In the genomic region with DNA sequence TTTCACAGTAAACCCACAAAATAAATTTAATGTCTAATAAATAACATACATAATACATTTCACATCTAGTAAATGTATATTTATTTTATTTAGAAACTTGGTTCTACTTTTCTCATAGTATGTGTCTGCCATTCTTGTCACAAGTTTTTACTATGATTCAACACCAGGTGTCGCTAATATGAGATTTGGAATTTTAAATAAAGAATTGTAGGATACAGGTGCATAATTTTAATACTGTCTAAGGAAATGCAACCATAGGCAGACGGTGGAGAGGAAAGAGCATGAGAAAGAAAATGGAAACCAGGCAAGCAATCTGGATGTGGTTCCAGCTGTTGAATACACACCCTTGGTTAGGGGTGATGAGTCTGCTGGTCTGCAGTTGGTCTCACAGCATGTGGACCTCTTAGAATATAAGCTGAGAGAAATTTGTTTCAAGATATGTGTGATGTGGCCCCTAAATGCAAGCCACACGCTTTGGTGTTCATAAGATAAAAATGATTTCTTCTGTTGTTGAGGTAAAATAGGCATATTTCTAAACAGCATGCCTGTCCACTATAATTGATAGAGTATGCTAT, we compare ENCODE assay signal across 1 cellular context.
TF ChIP-seq lines count a peak whose summit lies in the region.

No MANE protein-coding gene starts in this region.

TF ChIP-seq in GM23338, 12 proteins besides CTCF, POLR2A, EP300 and RAD21:
- TF ChIP-seq, protein P1, sequence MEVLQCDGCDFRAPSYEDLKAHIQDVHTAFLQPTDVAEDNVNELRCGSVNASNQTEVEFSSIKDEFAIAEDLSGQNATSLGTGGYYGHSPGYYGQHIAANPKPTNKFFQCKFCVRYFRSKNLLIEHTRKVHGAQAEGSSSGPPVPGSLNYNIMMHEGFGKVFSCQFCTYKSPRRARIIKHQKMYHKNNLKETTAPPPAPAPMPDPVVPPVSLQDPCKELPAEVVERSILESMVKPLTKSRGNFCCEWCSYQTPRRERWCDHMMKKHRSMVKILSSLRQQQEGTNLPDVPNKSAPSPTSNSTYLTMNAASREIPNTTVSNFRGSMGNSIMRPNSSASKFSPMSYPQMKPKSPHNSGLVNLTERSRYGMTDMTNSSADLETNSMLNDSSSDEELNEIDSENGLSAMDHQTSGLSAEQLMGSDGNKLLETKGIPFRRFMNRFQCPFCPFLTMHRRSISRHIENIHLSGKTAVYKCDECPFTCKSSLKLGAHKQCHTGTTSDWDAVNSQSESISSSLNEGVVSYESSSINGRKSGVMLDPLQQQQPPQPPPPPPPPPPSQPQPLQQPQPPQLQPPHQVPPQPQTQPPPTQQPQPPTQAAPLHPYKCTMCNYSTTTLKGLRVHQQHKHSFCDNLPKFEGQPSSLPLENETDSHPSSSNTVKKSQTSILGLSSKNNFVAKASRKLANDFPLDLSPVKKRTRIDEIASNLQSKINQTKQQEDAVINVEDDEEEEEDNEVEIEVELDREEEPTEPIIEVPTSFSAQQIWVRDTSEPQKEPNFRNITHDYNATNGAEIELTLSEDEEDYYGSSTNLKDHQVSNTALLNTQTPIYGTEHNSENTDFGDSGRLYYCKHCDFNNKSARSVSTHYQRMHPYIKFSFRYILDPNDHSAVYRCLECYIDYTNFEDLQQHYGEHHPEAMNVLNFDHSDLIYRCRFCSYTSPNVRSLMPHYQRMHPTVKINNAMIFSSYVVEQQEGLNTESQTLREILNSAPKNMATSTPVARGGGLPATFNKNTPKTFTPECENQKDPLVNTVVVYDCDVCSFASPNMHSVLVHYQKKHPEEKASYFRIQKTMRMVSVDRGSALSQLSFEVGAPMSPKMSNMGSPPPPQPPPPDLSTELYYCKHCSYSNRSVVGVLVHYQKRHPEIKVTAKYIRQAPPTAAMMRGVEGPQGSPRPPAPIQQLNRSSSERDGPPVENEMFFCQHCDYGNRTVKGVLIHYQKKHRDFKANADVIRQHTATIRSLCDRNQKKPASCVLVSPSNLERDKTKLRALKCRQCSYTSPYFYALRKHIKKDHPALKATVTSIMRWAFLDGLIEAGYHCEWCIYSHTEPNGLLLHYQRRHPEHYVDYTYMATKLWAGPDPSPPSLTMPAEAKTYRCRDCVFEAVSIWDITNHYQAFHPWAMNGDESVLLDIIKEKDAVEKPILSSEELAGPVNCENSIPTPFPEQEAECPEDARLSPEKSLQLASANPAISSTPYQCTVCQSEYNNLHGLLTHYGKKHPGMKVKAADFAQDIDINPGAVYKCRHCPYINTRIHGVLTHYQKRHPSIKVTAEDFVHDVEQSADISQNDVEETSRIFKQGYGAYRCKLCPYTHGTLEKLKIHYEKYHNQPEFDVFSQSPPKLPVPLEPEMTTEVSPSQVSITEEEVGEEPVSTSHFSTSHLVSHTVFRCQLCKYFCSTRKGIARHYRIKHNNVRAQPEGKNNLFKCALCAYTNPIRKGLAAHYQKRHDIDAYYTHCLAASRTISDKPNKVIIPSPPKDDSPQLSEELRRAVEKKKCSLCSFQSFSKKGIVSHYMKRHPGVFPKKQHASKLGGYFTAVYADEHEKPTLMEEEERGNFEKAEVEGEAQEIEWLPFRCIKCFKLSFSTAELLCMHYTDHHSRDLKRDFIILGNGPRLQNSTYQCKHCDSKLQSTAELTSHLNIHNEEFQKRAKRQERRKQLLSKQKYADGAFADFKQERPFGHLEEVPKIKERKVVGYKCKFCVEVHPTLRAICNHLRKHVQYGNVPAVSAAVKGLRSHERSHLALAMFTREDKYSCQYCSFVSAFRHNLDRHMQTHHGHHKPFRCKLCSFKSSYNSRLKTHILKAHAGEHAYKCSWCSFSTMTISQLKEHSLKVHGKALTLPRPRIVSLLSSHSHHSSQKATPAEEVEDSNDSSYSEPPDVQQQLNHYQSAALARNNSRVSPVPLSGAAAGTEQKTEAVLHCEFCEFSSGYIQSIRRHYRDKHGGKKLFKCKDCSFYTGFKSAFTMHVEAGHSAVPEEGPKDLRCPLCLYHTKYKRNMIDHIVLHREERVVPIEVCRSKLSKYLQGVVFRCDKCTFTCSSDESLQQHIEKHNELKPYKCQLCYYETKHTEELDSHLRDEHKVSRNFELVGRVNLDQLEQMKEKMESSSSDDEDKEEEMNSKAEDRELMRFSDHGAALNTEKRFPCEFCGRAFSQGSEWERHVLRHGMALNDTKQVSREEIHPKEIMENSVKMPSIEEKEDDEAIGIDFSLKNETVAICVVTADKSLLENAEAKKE (CRISPR knock-in tag; IDR thresholded peaks at IDR 0.05), result no peak
- TF ChIP-seq POLR2AphosphoS5 (IDR thresholded peaks at IDR 0.05; ENCODE audit: low read depth) (no peak), CREB1 (CRISPR knock-in tag; IDR thresholded peaks at IDR 0.05; ENCODE audit: low read depth) (no peak), ETS1 (IDR thresholded peaks at IDR 0.05) (no peak), STAT1 (IDR thresholded peaks at IDR 0.05; ENCODE audit: unreplicated experiment) (no peak), EZH2 (IDR thresholded peaks at IDR 0.05; ENCODE audit: low read depth, unreplicated experiment) (no peak), NANOG (IDR thresholded peaks at IDR 0.05; ENCODE audit: borderline replicate concordance) (no peak), REST (IDR thresholded peaks at IDR 0.05; ENCODE audit: unreplicated experiment) (no peak), EZH2phosphoT487 (IDR thresholded peaks at IDR 0.05; ENCODE audit: unreplicated experiment) (no peak), ZNF331 (CRISPR knock-in tag; IDR thresholded peaks at IDR 0.05; ENCODE audit: low read depth) (no peak), JUNB (IDR thresholded peaks at IDR 0.05; ENCODE audit: unreplicated experiment) (no peak), ZNF114 (CRISPR knock-in tag; IDR thresholded peaks at IDR 0.05) (no peak)
